ENCODE assay signal across 8 cellular contexts in the genomic region with DNA sequence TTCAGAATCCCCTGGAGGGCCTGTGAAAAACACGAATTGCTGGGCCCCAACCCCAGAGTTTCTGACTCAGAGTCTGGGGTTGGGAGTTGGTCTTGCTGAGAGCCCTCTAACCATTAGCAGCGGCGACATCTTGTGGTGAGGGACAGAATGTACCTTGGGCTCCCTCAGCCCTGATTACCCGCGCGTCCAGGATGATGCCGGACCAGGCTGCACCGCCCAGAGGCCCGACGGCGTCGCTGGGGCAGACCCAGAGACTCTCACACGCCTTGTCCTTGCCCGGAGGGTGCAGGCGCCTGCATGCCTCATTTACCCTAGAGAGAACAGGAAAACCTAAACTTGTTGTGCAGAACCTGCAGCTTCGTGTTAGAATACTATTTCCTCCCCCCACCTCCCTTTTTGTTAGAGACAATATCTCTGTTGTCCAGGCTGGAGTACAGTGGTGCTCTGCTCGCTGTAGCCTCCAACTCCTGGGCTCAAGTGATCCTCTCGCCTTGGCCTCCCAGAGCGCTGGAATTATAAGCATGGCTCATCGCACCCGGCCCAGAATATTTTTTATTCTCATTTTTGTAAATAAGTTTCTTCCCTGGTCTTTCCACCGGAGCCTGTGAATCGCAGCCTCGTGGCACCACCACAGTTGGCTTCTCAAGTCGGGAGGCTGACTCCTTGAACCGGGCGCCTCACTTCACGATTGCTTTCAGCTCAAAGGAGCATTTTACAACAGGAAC. TPM values are rescaled to one million over a fixed set of nuclear protein-coding genes. Genes with fewer than 3 reads are reported as not detected.
A peak's percentile ranks its signal among the peaks of the same experiment; 100 is the strongest.
DNase-seq lines count a peak whose midpoint lies in the region; ATAC-seq and TF ChIP-seq lines count a peak whose summit lies in the region.

No MANE protein-coding gene starts in this region.

- RAD21 ChIA-PET in HCT116 (lab: Charles Lee; ENCODE audit: low non-redundant PET in 1 of 2, low total read pairs in 2 of 2, uncharacterized antibody in 2 of 2, unreplicated experiment in 2 of 2), result interaction anchor here (1.2 to 1.8 kb wide), 2 partner anchors 44 to 139 kb away, joined by 4 to 8 read pairs; no protein-coding TSS in a partner anchor

- intact Hi-C loops in HCT116 (cut with micrococcal nuclease), result loop anchor here (1.0 to 10.0 kb wide), 9 partner anchors 43 to 1107 kb away; partner anchors contain the start of genes RCOR3 and SLC30A1
- intact Hi-C loops in ovary (cut with DNase I), result loop anchor here in 1 of 4 donors (2.0 kb wide), 1 partner anchor 141 kb away; no protein-coding TSS in a partner anchor
- intact Hi-C loops in tibial artery (cut with DNase I; ENCODE audit: low total_unique reads), result loop anchor here (5.0 kb wide), 2 partner anchors 42 to 187 kb away; partner anchors contain the start of gene TRAF5

- POLR2A ChIA-PET in HCT116 (lab: Charles Lee), result no interaction called here

- WGBS in ovary, 3 donors, result 29 to 39% (median 30%) methylated on average over 24 to 28 of the region's 28 CpGs

- no TSS peak for BruUV-seq in HCT116 (replicated peaks; lab: Mats Ljungman, UMichigan)

- H4K20me1 ChIP-seq in HCT116 (ENCODE audit: insufficient read depth) (no peaks in the 10 kb centered on the region), MM.1S (ENCODE audit: insufficient read depth, low read length) (no peaks in the 10 kb centered on the region)

- H3F3A ChIP-seq in MM.1S (ENCODE audit: insufficient read depth, low read length), result peaks cover 19% of the 10 kb centered on the region

- DNase-seq in GM04503 (ENCODE audit: low read depth) (peak; percentile 30), HCT116 (ENCODE audit: low read depth, low spot score) (peak; percentile 71), MM.1S (peak; percentile 93), SIG-M5 treated with dmso at 0.1 percent for 504 hours (lab: John Stamatoyannopoulos, UW; ENCODE audit: unreplicated experiment) (peak; percentile 88), germinal center (ENCODE audit: low spot score) (peak; percentile 87), ovary (peak; percentile 73 to 82 (median 76)), tibial artery (peak; percentile 80 to 88)
- peak; percentile 88 for DNase-seq in activated effector memory CD4-positive, alpha-beta T cell treated with anti-CD3 and anti-CD28 coated beads, Interleukin-2, amount 50 U/mL, for 16 hours

- TF ChIP-seq RAD21 in HCT116 (IDR thresholded peaks at IDR 0.05; ENCODE audit: low read depth), result peak; percentile 96

- no peak for TF ChIP-seq POLR2A in HCT116 (IDR thresholded peaks at IDR 0.05; ENCODE audit: borderline replicate concordance, extremely low read depth, insufficient read depth, insufficient read length)
- TF ChIP-seq POLR2A in ovary (IDR thresholded peaks at IDR 0.05), result no peak

- H3K9me3 ChIP-seq in HCT116 (ENCODE audit: control insufficient read depth in 1 of 2, insufficient read depth in 1 of 2, low read depth in 1 of 2, low read length in 2 of 2) (no peaks in the 10 kb centered on the region), MM.1S (replicated peaks; ENCODE audit: insufficient read depth, low read length) (no peaks in the 10 kb centered on the region), ovary (no peaks in the 10 kb centered on the region), tibial artery (no peaks in the 10 kb centered on the region)

- H3K4me3 ChIP-seq in HCT116 (replicated peaks in 1 of 2; ENCODE audit: low read depth in 1 of 2, low read length in 2 of 2) (peak overlapping the region in 1 of 2 experiments; percentile 26; a peak in 1 of 4 replicates), MM.1S (ENCODE audit: low read length) (no peak overlapping the region), ovary (no peak overlapping the region), tibial artery (no peak overlapping the region)

- peak overlapping the region; percentile 51; the same call in 1 of the 2 replicates for H3K27ac ChIP-seq in HCT116 (ENCODE audit: low read depth, low read length)
- H3K27ac ChIP-seq in MM.1S (ENCODE audit: low read length), result no peak overlapping the region
- H3K27ac ChIP-seq in ovary, result no peak overlapping the region
- peak overlapping the region in 1 of 2 donors; percentile 36 for H3K27ac ChIP-seq in tibial artery

- H3K4me1 ChIP-seq in HCT116 (ENCODE audit: control insufficient read depth in 1 of 2, insufficient read depth in 2 of 2, low read length in 2 of 2) (peaks cover 36 to 46% of the 10 kb centered on the region in 2 experiments), MM.1S (ENCODE audit: low read length) (peaks cover 46% of the 10 kb centered on the region), ovary (ENCODE audit: insufficient read depth) (peaks cover 7% of the 10 kb centered on the region), tibial artery (peaks cover 0 to 16% (median 9%) of the 10 kb centered on the region in 4 donors)

- no peak for TF ChIP-seq EP300 in ovary (IDR thresholded peaks at IDR 0.05)

- H3K79me2 ChIP-seq in HCT116 (ENCODE audit: insufficient read depth, low read length) (no peaks in the 10 kb centered on the region), MM.1S (ENCODE audit: low read length) (no peaks in the 10 kb centered on the region)

- H3K4me2 ChIP-seq in HCT116 (ENCODE audit: low read length) (peak overlapping the region; percentile 72), MM.1S (ENCODE audit: low read depth, low read length) (peak overlapping the region; percentile 57; the same call in 1 of the 2 replicates)

- H3K27me3 ChIP-seq in HCT116 (ENCODE audit: insufficient read depth, low read length) (no peaks in the 10 kb centered on the region), MM.1S (replicated peaks; ENCODE audit: insufficient read depth, low read length) (no peaks in the 10 kb centered on the region), ovary (no peaks in the 10 kb centered on the region), tibial artery (no peaks in the 10 kb centered on the region)

- no peaks in the 10 kb centered on the region for H3K36me3 ChIP-seq in HCT116 (ENCODE audit: control insufficient read depth in 1 of 2, insufficient read depth in 2 of 2, low read length in 2 of 2)
- no peaks in the 10 kb centered on the region for H3K36me3 ChIP-seq in MM.1S (replicated peaks; ENCODE audit: insufficient read depth, low read length)
- no peaks in the 10 kb centered on the region for H3K36me3 ChIP-seq in ovary
- H3K36me3 ChIP-seq in tibial artery, result no peaks in the 10 kb centered on the region

- peak overlapping the region; percentile 73 for H2AFZ ChIP-seq in HCT116 (ENCODE audit: low read depth, low read length, poor library complexity, severe bottlenecking)
- peak overlapping the region; percentile 98 for H2AFZ ChIP-seq in MM.1S (ENCODE audit: low read length)

- peak; percentile 76 for ATAC-seq in HCT116

- CTCF ChIA-PET in HCT116 (lab: Charles Lee), result interaction anchor here (0.9 to 3.2 kb wide), 14 partner anchors 10 to 379 kb away, joined by 3 to 41 read pairs (median 6); no protein-coding TSS in a partner anchor

- TF ChIP-seq CTCF in HCT116 (IDR thresholded peaks at IDR 0.05 in 2 of 3, conservative IDR thresholded peaks at IDR 0.05 in 1 of 3; ENCODE audit: borderline replicate concordance in 1 of 3, insufficient read depth in 1 of 3, low read depth in 2 of 3, low read length in 2 of 3), result peak; percentile 74 to 88 (median 80)
- TF ChIP-seq CTCF in MM.1S (IDR thresholded peaks at IDR 0.05; ENCODE audit: low read length), result peak; percentile 93
- TF ChIP-seq CTCF in ovary (IDR thresholded peaks at IDR 0.05), result peak in 2 of 3 donors; percentile 37 to 59
- peak; percentile 72 to 76 for TF ChIP-seq CTCF in tibial artery (IDR thresholded peaks at IDR 0.05)

- H3K9ac ChIP-seq in HCT116 (ENCODE audit: low read length) (peak overlapping the region; percentile 45; the same call in 1 of the 2 replicates), MM.1S (ENCODE audit: low read length) (no peak overlapping the region)

- H3K9me2 ChIP-seq in HCT116 (ENCODE audit: insufficient read depth), result no peaks in the 10 kb centered on the region
- no peaks in the 10 kb centered on the region for H3K9me2 ChIP-seq in MM.1S (replicated peaks; ENCODE audit: insufficient read depth, low read length)

TF ChIP-seq in HCT116, 20 proteins besides CTCF, POLR2A, EP300 and RAD21:
- peak; percentile 17; the same call in 1 of the 2 replicates for TF ChIP-seq POLR2AphosphoS5 (IDR thresholded peaks at IDR 0.05; ENCODE audit: low read depth, low read length)
- TF ChIP-seq, protein P1, sequence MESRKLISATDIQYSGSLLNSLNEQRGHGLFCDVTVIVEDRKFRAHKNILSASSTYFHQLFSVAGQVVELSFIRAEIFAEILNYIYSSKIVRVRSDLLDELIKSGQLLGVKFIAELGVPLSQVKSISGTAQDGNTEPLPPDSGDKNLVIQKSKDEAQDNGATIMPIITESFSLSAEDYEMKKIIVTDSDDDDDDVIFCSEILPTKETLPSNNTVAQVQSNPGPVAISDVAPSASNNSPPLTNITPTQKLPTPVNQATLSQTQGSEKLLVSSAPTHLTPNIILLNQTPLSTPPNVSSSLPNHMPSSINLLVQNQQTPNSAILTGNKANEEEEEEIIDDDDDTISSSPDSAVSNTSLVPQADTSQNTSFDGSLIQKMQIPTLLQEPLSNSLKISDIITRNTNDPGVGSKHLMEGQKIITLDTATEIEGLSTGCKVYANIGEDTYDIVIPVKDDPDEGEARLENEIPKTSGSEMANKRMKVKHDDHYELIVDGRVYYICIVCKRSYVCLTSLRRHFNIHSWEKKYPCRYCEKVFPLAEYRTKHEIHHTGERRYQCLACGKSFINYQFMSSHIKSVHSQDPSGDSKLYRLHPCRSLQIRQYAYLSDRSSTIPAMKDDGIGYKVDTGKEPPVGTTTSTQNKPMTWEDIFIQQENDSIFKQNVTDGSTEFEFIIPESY (IDR thresholded peaks at IDR 0.05; ENCODE audit: extremely low read depth, insufficient replicate concordance, low read length), result no peak
TF ChIP-seq in HCT116: peak in this region for 1.

RNA-seq across cellular contexts. Expression of gene RD3, which starts 22.2 kb away (rescaled TPM):
- total RNA-seq in HCT116 (2021; ENCODE audit: unreplicated experiment), result not detected
- not detected in 2 replicates for polyA plus RNA-seq in HCT116 (2012)
- total RNA-seq in ovary, result not detected
- not detected for polyA plus RNA-seq in ovary

Comparison
In these comparisons a context has a peak if more than half of its experiments do, and no peak if none do; other contexts are left out.
1. DNase-seq: peak in every context shown above with its lines; median percentile 93 in MM.1S; 88 in SIG-M5 treated with dmso at 0.1 percent for 504 hours; 88 in activated effector memory CD4-positive, alpha-beta T cell treated with anti-CD3 and anti-CD28 coated beads, Interleukin-2, amount 50 U/mL, for 16 hours; 87 in germinal center; 84 in tibial artery; 76 in ovary; 71 in HCT116; 30 in GM04503.